13 cellular contexts compared by ENCODE assay signal in genomic region chr7:112897839-112898431, GRCh38.
DNase-seq lines count a peak whose midpoint lies in the region; ATAC-seq lines count a peak whose summit lies in the region.
"Had no signal": no experiment of that assay in that cellular context is flagged by ENCODE, and none has a peak within 500 bp of the region (broad histone marks: within the 10 kb centered on the region; RNA-seq: fewer than 3 reads in every experiment).

No MANE protein-coding gene starts in this region.

- DNase-seq in left lobe of liver (ENCODE audit: low spot score) = no peak
- no peak for DNase-seq in NCI-H69 (lab: John Stamatoyannopoulos, UW)
- no peak for DNase-seq in OCI-M2 (lab: John Stamatoyannopoulos, UW; ENCODE audit: unreplicated experiment)
- DNase-seq in DMS53 (lab: John Stamatoyannopoulos, UW) = no peak
- DNase-seq in RPMI8226 = no peak
- DNase-seq: activated effector memory CD4-positive, alpha-beta T cell treated with anti-CD3 and anti-CD28 coated beads, Interleukin-2, amount 50 U/mL, for 16 hours; C1 segment of cervical spinal cord; left cardiac atrium; MG63; sigmoid colon had no signal

- peak; percentile 31 for ATAC-seq in GM18511 (IDR thresholded peaks at IDR 0.05; ENCODE audit: unreplicated experiment)
- ATAC-seq in GM19351 (IDR thresholded peaks at IDR 0.05; ENCODE audit: unreplicated experiment) = peak; percentile 12
- ATAC-seq in HG03354 (IDR thresholded peaks at IDR 0.05; ENCODE audit: poor library complexity, severe bottlenecking, unreplicated experiment) = peak; percentile 12
- peak; percentile 54 for ATAC-seq in left lobe of liver
